In genomic region chr20:24797864-24798655, GRCh38 we compare ENCODE assay signal across 32 cellular contexts.
"Had no signal": no experiment of that assay in that cellular context is flagged by ENCODE, and none has a peak within 500 bp of the region (broad histone marks: within the 10 kb centered on the region; RNA-seq: fewer than 3 reads in every experiment).

No MANE protein-coding gene starts in this region.

- H3K27me3 ChIP-seq: ascending aorta, cardiac muscle cell, gastrocnemius medialis had no signal

- H3K4me1 ChIP-seq: ascending aorta, breast epithelium, gastrocnemius medialis had no signal

- DNase-seq: activated CD4-positive, alpha-beta memory T cell treated with anti-CD3 and anti-CD28 coated beads, Interleukin-2, amount 10 ng/mL, durations not matched to agents 7 days and 5 days; activated CD4-positive, alpha-beta T cell treated with anti-CD3 and anti-CD28 coated beads for 1 hour; activated CD4-positive, alpha-beta T cell treated with anti-CD3 and anti-CD28 coated beads for 4 hours; activated CD4-positive, alpha-beta T cell treated with anti-CD3 and anti-CD28 coated beads, Interleukin-2, amount 10 ng/mL, durations not matched to agents 7 days and 5 days; activated CD4-positive, alpha-beta T cell treated with anti-CD3 and anti-CD28 coated beads, Interleukin-2, amount 50 U/mL, for 4 hours; activated CD8-positive, alpha-beta memory T cell treated with anti-CD3 and anti-CD28 coated beads, Interleukin-2, amount 50 U/mL, for 48 hours; activated gamma-delta T cell; activated naive CD4-positive, alpha-beta T cell; activated naive CD4-positive, alpha-beta T cell treated with anti-CD3 and anti-CD28 coated beads, Interleukin-2, amount 10 ng/mL, durations not matched to agents 7 days and 5 days; activated naive CD8-positive, alpha-beta T cell treated with anti-CD3 and anti-CD28 coated beads, Interleukin-2, amount 10 ng/mL, durations not matched to agents 7 days and 5 days; activated T-cell treated with anti-CD3 and anti-CD28 coated beads for 4 hours; activated T-cell treated with anti-CD3 and anti-CD28 coated beads, Interleukin-2, amount 50 U/mL, for 24 hours; activated T-cell treated with anti-CD3 and anti-CD28 coated beads, Interleukin-2, amount 50 U/mL, for 72 hours; central memory CD4-positive, alpha-beta T cell; cerebellar nuclear complex; effector memory CD4-positive, alpha-beta T cell; endodermal cell; foreskin fibroblast; gastrocnemius medialis; glutamatergic neuron; heart right ventricle; T-helper 2 cell had no signal

- H3K9me3 Mint-ChIP-seq: activated CD4-positive, alpha-beta memory T cell treated with anti-CD3 and anti-CD28 coated beads, Interleukin-2, amount 10 ng/mL, durations not matched to agents 7 days and 5 days; activated CD4-positive, alpha-beta T cell treated with anti-CD3 and anti-CD28 coated beads, Interleukin-2, amount 10 ng/mL, durations not matched to agents 7 days and 5 days; activated naive CD4-positive, alpha-beta T cell treated with anti-CD3 and anti-CD28 coated beads, Interleukin-2, amount 10 ng/mL, durations not matched to agents 7 days and 5 days; activated naive CD4-positive, alpha-beta T cell treated with anti-CD3 and anti-CD28 coated beads, Interleukin-2, amount 50 U/mL, for 72 hours; activated naive CD8-positive, alpha-beta T cell treated with anti-CD3 and anti-CD28 coated beads, Interleukin-2, amount 10 ng/mL, durations not matched to agents 7 days and 5 days; activated T-cell treated with anti-CD3 and anti-CD28 coated beads, Interleukin-2, amount 50 U/mL, for 24 hours; activated T-cell treated with anti-CD3 and anti-CD28 coated beads, Interleukin-2, amount 50 U/mL, for 72 hours; brain; dendritic cell treated with granulocyte-macrophage colony-stimulating factor and Interleukin-4, amounts not matched to agents 40 ng/mL and 50 ng/mL, for 4 days; endodermal cell; WTC11 had no signal

- H3K4me3 Mint-ChIP-seq: activated CD4-positive, alpha-beta memory T cell treated with anti-CD3 and anti-CD28 coated beads, Interleukin-2, amount 10 ng/mL, durations not matched to agents 7 days and 5 days; activated CD4-positive, alpha-beta T cell treated with anti-CD3 and anti-CD28 coated beads, Interleukin-2, amount 10 ng/mL, durations not matched to agents 7 days and 5 days; activated naive CD4-positive, alpha-beta T cell treated with anti-CD3 and anti-CD28 coated beads, Interleukin-2, amount 10 ng/mL, durations not matched to agents 7 days and 5 days; activated naive CD8-positive, alpha-beta T cell treated with anti-CD3 and anti-CD28 coated beads, Interleukin-2, amount 10 ng/mL, durations not matched to agents 7 days and 5 days; activated T-cell treated with anti-CD3 and anti-CD28 coated beads, Interleukin-2, amount 50 U/mL, for 24 hours; activated T-cell treated with anti-CD3 and anti-CD28 coated beads, Interleukin-2, amount 50 U/mL, for 72 hours; brain; dendritic cell treated with granulocyte-macrophage colony-stimulating factor and Interleukin-4, amounts not matched to agents 40 ng/mL and 50 ng/mL, for 4 days; endodermal cell; WTC11 had no signal

- H3K9me3 ChIP-seq: ascending aorta, breast epithelium, gastrocnemius medialis, heart right ventricle had no signal

- H3K36me3 Mint-ChIP-seq: activated naive CD4-positive, alpha-beta T cell treated with anti-CD3 and anti-CD28 coated beads, Interleukin-2, amount 10 ng/mL, durations not matched to agents 7 days and 5 days; activated naive CD4-positive, alpha-beta T cell treated with anti-CD3 and anti-CD28 coated beads, Interleukin-2, amount 50 U/mL, for 72 hours; activated naive CD8-positive, alpha-beta T cell treated with anti-CD3 and anti-CD28 coated beads, Interleukin-2, amount 10 ng/mL, durations not matched to agents 7 days and 5 days; brain; WTC11 had no signal

- H3K36me3 ChIP-seq: ascending aorta, breast epithelium, cardiac muscle cell, gastrocnemius medialis, heart right ventricle had no signal

- H3K4me3 ChIP-seq: ascending aorta, breast epithelium, cardiac muscle cell, coronary artery, dorsolateral prefrontal cortex, gastrocnemius medialis, heart right ventricle had no signal

- H3K27ac Mint-ChIP-seq: activated CD4-positive, alpha-beta memory T cell treated with anti-CD3 and anti-CD28 coated beads, Interleukin-2, amount 10 ng/mL, durations not matched to agents 7 days and 5 days; activated CD4-positive, alpha-beta T cell treated with anti-CD3 and anti-CD28 coated beads, Interleukin-2, amount 10 ng/mL, durations not matched to agents 7 days and 5 days; activated naive CD4-positive, alpha-beta T cell treated with anti-CD3 and anti-CD28 coated beads, Interleukin-2, amount 10 ng/mL, durations not matched to agents 7 days and 5 days; activated naive CD4-positive, alpha-beta T cell treated with anti-CD3 and anti-CD28 coated beads, Interleukin-2, amount 50 U/mL, for 72 hours; activated naive CD8-positive, alpha-beta T cell treated with anti-CD3 and anti-CD28 coated beads, Interleukin-2, amount 10 ng/mL, durations not matched to agents 7 days and 5 days; activated T-cell treated with anti-CD3 and anti-CD28 coated beads, Interleukin-2, amount 50 U/mL, for 24 hours; activated T-cell treated with anti-CD3 and anti-CD28 coated beads, Interleukin-2, amount 50 U/mL, for 72 hours; brain; dendritic cell treated with granulocyte-macrophage colony-stimulating factor and Interleukin-4, amounts not matched to agents 40 ng/mL and 50 ng/mL, for 4 days; endodermal cell; WTC11 had no signal

- H3K4me1 Mint-ChIP-seq: activated naive CD4-positive, alpha-beta T cell treated with anti-CD3 and anti-CD28 coated beads, Interleukin-2, amount 10 ng/mL, durations not matched to agents 7 days and 5 days; endodermal cell; WTC11 had no signal

- H3K27ac ChIP-seq: ascending aorta, breast epithelium, cardiac muscle cell, coronary artery, dorsolateral prefrontal cortex, gastrocnemius medialis, heart right ventricle, VCaP had no signal

- H3K27me3 Mint-ChIP-seq: dendritic cell treated with granulocyte-macrophage colony-stimulating factor and Interleukin-4, amounts not matched to agents 40 ng/mL and 50 ng/mL, for 4 days had no signal
